24 cellular contexts compared by ENCODE assay signal in the genomic region with DNA sequence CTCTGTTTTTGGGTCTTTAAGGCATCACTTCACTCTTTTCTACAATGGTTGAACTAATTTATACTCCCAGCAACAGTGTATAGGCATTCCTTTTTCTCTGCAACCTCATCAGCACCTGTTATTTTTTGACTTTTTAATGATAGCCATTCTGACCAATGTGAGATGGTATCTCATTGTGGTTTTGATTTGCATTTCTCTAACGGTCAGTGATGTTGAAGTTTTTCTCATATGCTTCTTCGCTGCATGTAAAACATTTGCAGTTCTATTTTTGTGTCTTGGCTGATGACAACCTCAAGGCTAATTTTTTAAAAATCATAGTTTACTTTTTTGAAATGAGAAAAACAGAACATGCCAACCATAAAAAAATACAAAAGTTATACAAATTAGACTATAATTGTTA.
"Had no signal": no experiment of that assay in that cellular context is flagged by ENCODE, and none has a peak within 500 bp of the region (broad histone marks: within the 10 kb centered on the region; RNA-seq: fewer than 3 reads in every experiment).

No MANE protein-coding gene starts in this region.

- H3K4me3 ChIP-seq: coronary artery, gastrocnemius medialis, lung, mucosa of descending colon, neural progenitor cell, prostate gland, right atrium auricular region, stomach, thyroid gland, vagina had no signal

- H3K4me1 ChIP-seq: gastrocnemius medialis, neural progenitor cell, parathyroid adenoma, prostate gland, right atrium auricular region, stomach, thyroid gland, vagina had no signal

- DNase-seq: dermis blood vessel endothelial cell; effector memory CD8-positive, alpha-beta T cell; gastrocnemius medialis; head of caudate nucleus; mesenchymal stem cell; mucosa of descending colon; naive thymus-derived CD4-positive, alpha-beta T cell; stimulated activated CD4-positive, alpha-beta T cell treated with anti-CD3 and anti-CD28 coated beads, Interleukin-2, amount 100 ng/mL, for 24 hours; stimulated activated CD4-positive, alpha-beta T cell treated with anti-CD3 and anti-CD28 coated beads, Interleukin-4, amount 100 ng/mL, for 24 hours; stimulated activated naive CD4-positive, alpha-beta T cell treated with Interleukin-2 at 50 U/mL for 16 hours; stomach; thyroid gland; trophoblast cell had no signal

- H3K36me3 ChIP-seq: gastrocnemius medialis, neural progenitor cell, prostate gland, right atrium auricular region, stomach, thyroid gland, vagina had no signal

- H3K27ac ChIP-seq: coronary artery, gastrocnemius medialis, neural progenitor cell, parathyroid adenoma, prostate gland, right atrium auricular region, stomach, thyroid gland, vagina had no signal

- H3K9ac ChIP-seq: neural progenitor cell, parathyroid adenoma had no signal

- ATAC-seq: effector memory CD8-positive, alpha-beta T cell; gastrocnemius medialis; left lobe of liver; mucosa of descending colon; naive thymus-derived CD4-positive, alpha-beta T cell; sciatic nerve; stimulated activated effector memory CD8-positive, alpha-beta T cell treated with anti-CD3 and anti-CD28 coated beads, Interleukin-12 subunit alpha, Interleukin-12 subunit beta, amount 100 ng/mL, for 72 hours had no signal

- H3K9me3 ChIP-seq: gastrocnemius medialis, mucosa of descending colon, prostate gland, right atrium auricular region, thyroid gland, vagina had no signal

- H3K27me3 ChIP-seq: gastrocnemius medialis, neural progenitor cell, right atrium auricular region, stomach, thyroid gland, vagina had no signal

- FAIRE-seq: keratinocyte had no signal
